15 cellular contexts compared by ENCODE assay signal in genomic region chr2:44943031-44943692, GRCh38. TPM values are rescaled to one million over a fixed set of nuclear protein-coding genes. Genes with fewer than 3 reads are reported as not detected.
DNase-seq lines count a peak whose midpoint lies in the region; ATAC-seq and TF ChIP-seq lines count a peak whose summit lies in the region.
"Had no signal": no experiment of that assay in that cellular context is flagged by ENCODE, and none has a peak within 500 bp of the region (broad histone marks: within the 10 kb centered on the region; RNA-seq: fewer than 3 reads in every experiment).

No MANE protein-coding gene starts in this region.

- H3K9me3 ChIP-seq in HUES64 (ENCODE audit: insufficient read depth, low read depth, low read length) (no peaks in the 10 kb centered on the region), transverse colon (no peaks in the 10 kb centered on the region)

- peak overlapping the region; percentile 48 for H3K4me3 Mint-ChIP-seq in osteocyte (ENCODE audit: unreplicated experiment)
- H3K4me3 Mint-ChIP-seq: dendritic cell treated with granulocyte-macrophage colony-stimulating factor and Interleukin-4, amounts not matched to agents 40 ng/mL and 50 ng/mL, for 4 days had no signal

- no peak for TF ChIP-seq EP300 in transverse colon (IDR thresholded peaks at IDR 0.05; ENCODE audit: low read depth)

- no peak for ATAC-seq in GM18858 (IDR thresholded peaks at IDR 0.05; ENCODE audit: unreplicated experiment)

- TF ChIP-seq CTCF in osteocyte (IDR thresholded peaks at IDR 0.05) = no peak
- TF ChIP-seq CTCF in transverse colon (IDR thresholded peaks at IDR 0.05) = no peak

- 3% methylated on average over 36 of the region's 36 CpGs for WGBS in HUES64
- 44% methylated on average over 36 of the region's 36 CpGs; no CpG with 5 or more reads in 1 of the 2 donors for WGBS in transverse colon (ENCODE audit: low coverage in 1 of 2), 2 donors

- in situ Hi-C loops in transverse colon (cut with MboI; ENCODE audit: low pct_ligation_motif_present in 1 of 4, low pct_unique_long_range_greater_than_20kb in 1 of 4, low sequenced_read_pairs in 3 of 4) = no loop called here

- H3K27ac ChIP-seq in HUES64 (ENCODE audit: low read depth, low read length) (no peak overlapping the region), transverse colon (no peak overlapping the region)

- DNase-seq in NCI-H524 (lab: John Stamatoyannopoulos, UW) = peak; percentile 29 to 53
- DNase-seq in NCI-H524 treated with DMSO at 0.1 percent for 48 hours (lab: John Stamatoyannopoulos, UW) = no peak
- DNase-seq in ecto neural progenitor cell (ENCODE audit: low spot score) = peak; percentile 55
- no peak for DNase-seq in osteocyte (ENCODE audit: extremely low spot score, unreplicated experiment)
- DNase-seq in transverse colon = no peak
- no peak for DNase-seq in cerebellar nuclear complex (lab: John Stamatoyannopoulos, UW)
- DNase-seq: NCI-H2081 treated with DMSO at 0.1 percent for 48 hours; stimulated activated CD4-positive, alpha-beta T cell treated with anti-CD3 and anti-CD28 coated beads, Interleukin-4, amount 100 ng/mL, for 4 hours had no signal

- H3K27me3 ChIP-seq in HUES64 (ENCODE audit: insufficient read depth, low read length) (peaks cover 100% of the 10 kb centered on the region), transverse colon (peaks cover 100% of the 10 kb centered on the region)

- peaks cover 38% of the 10 kb centered on the region for H3K4me1 Mint-ChIP-seq in osteocyte (ENCODE audit: unreplicated experiment)

- H3K27ac Mint-ChIP-seq in osteocyte (ENCODE audit: unreplicated experiment) = no peak overlapping the region
- H3K27ac Mint-ChIP-seq: dendritic cell treated with granulocyte-macrophage colony-stimulating factor and Interleukin-4, amounts not matched to agents 40 ng/mL and 50 ng/mL, for 4 days had no signal

- H3K4me3 ChIP-seq in HUES64 (ENCODE audit: low read length) (peak overlapping the region; percentile 52; the same call in 1 of the 2 replicates), transverse colon (peak overlapping the region in 1 of 4 donors; percentile 41)

- peaks cover 79% of the 10 kb centered on the region for H3K27me3 Mint-ChIP-seq in osteocyte (ENCODE audit: unreplicated experiment)

- TF ChIP-seq POLR2A in transverse colon (IDR thresholded peaks at IDR 0.05) = no peak

- H3K9ac ChIP-seq in HUES64 (ENCODE audit: low read depth, low read length) = peak overlapping the region; percentile 54; the same call in 1 of the 2 replicates

- H3K36me3 ChIP-seq in HUES64 (ENCODE audit: insufficient read depth, low read length) (peaks cover 5% of the 10 kb centered on the region; the same call in 1 of the 2 replicates), transverse colon (no peaks in the 10 kb centered on the region)

- peaks cover 2% of the 10 kb centered on the region for H3K36me3 Mint-ChIP-seq in osteocyte (ENCODE audit: unreplicated experiment)

- no peaks in the 10 kb centered on the region for H3K9me3 Mint-ChIP-seq in osteocyte (ENCODE audit: unreplicated experiment)
- H3K9me3 Mint-ChIP-seq: dendritic cell treated with granulocyte-macrophage colony-stimulating factor and Interleukin-4, amounts not matched to agents 40 ng/mL and 50 ng/mL, for 4 days had no signal

- H3K4me1 ChIP-seq in HUES64 (ENCODE audit: insufficient read depth, low read length) (peaks cover 35% of the 10 kb centered on the region), transverse colon (peaks cover 17 to 49% (median 39%) of the 10 kb centered on the region in 4 donors)

- intact Hi-C loops in transverse colon (cut with DNase I; ENCODE audit: low total_unique reads) = no loop called here

RNA-seq across cellular contexts. Expression of gene SIX3, which starts 1.7 kb away (rescaled TPM):
- 0.25 TPM for polyA plus RNA-seq in HUES64 (2013, experiment 1 of 2)
- polyA plus RNA-seq in HUES64 (2013, experiment 2 of 2) = not detected
- not detected in 2 replicates for total RNA-seq in osteocyte
- total RNA-seq in transverse colon = not detected
- total RNA-seq: HT-29, myocyte, SK-MEL-5, urinary bladder had no signal
- polyA plus RNA-seq: urinary bladder had no signal

Comparison
In these comparisons a context has a peak if more than half of its experiments do, and no peak if none do; other contexts are left out.
1. DNase-seq: peak in NCI-H524 (2 of 2) and ecto neural progenitor cell (single experiment); none in NCI-H524 treated with DMSO at 0.1 percent for 48 hours (single experiment), osteocyte (single experiment), transverse colon (single experiment) and cerebellar nuclear complex (0 of 2).